8 cellular contexts compared by ENCODE assay signal in genomic region chr14:75278422-75279152, GRCh38. TPM values are rescaled to one million over a fixed set of nuclear protein-coding genes. Genes with fewer than 3 reads are reported as not detected.
DNase-seq lines count a peak whose midpoint lies in the region; ATAC-seq and TF ChIP-seq lines count a peak whose summit lies in the region.

Gene FOS (plus strand): TSS chr14:75278828. CDS start chr14:75278983, 155 bp downstream.

- peak; percentile 88 to 91 for ATAC-seq in CD4-positive, CD25-positive, alpha-beta regulatory T cell (ENCODE audit: low read depth in 2 of 2)
- peak; percentile 79 for ATAC-seq in GM19452 (IDR thresholded peaks at IDR 0.05; ENCODE audit: unreplicated experiment)
- ATAC-seq in HG03571 (IDR thresholded peaks at IDR 0.05; ENCODE audit: unreplicated experiment), result peak; percentile 76
- peak; percentile 62 to 84 (median 76) for ATAC-seq in right lobe of liver

- under 1% methylated on average over 32 of the region's 69 CpGs for WGBS in right lobe of liver (ENCODE audit: insufficient coverage, low coverage, low lambda C conversion rate, missing lambda C conversion rate)

- H3K4me3 ChIP-seq in CD4-positive, CD25-positive, alpha-beta regulatory T cell (ENCODE audit: low read depth, low read length), result peak within 1 kb of the TSS; percentile 87
- H3K4me3 ChIP-seq in dorsolateral prefrontal cortex (peak within 1 kb of the TSS; percentile 63 to 97 (median 85)), right lobe of liver (peak within 1 kb of the TSS; percentile 58 to 86 (median 64))

- H3K27ac Mint-ChIP-seq in CD4-positive, CD25-positive, alpha-beta regulatory T cell, result peak within 1 kb of the TSS; percentile 89 to 99 (median 98)

- peak within 1 kb of the TSS; percentile 87 for H3K27ac ChIP-seq in CD4-positive, CD25-positive, alpha-beta regulatory T cell (ENCODE audit: insufficient read depth, low read length, poor library complexity, severe bottlenecking)
- H3K27ac ChIP-seq in dorsolateral prefrontal cortex (peak within 1 kb of the TSS; percentile 77 to 100 (median 99)), right lobe of liver (peak within 1 kb of the TSS; percentile 92 to 98 (median 92))

- no peaks in the 10 kb centered on the region for H3K9me3 ChIP-seq in CD4-positive, CD25-positive, alpha-beta regulatory T cell (ENCODE audit: control insufficient read depth in 2 of 2, low read length in 2 of 2)
- no peaks in the 10 kb centered on the region for H3K9me3 ChIP-seq in right lobe of liver

- intact Hi-C loops in dorsolateral prefrontal cortex (cut with DNase I), result loop anchor here (1.0 to 5.0 kb wide), 5 partner anchors 16 to 136 kb away; partner anchors contain the start of gene TMED10 (in 2 of the 2)
- intact Hi-C loops in right lobe of liver (cut with DNase I), result no loop called here

- TF ChIP-seq CTCF in dorsolateral prefrontal cortex (IDR thresholded peaks at IDR 0.05 in 54 of 56, conservative IDR thresholded peaks at IDR 0.05 in 2 of 56; ENCODE audit: low read depth in 1 of 56, partially characterized antibody in 56 of 56), result peak in 4 of 56 donors; percentile 5 to 23 (median 16)
- TF ChIP-seq CTCF in right lobe of liver (IDR thresholded peaks at IDR 0.05), result no peak

- TF ChIP-seq POLR2A in right lobe of liver (IDR thresholded peaks at IDR 0.05), result peak; percentile 100

- peaks cover 7 to 39% (median 26%) of the 10 kb centered on the region in 4 donors for H3K4me1 Mint-ChIP-seq in CD4-positive, CD25-positive, alpha-beta regulatory T cell

- peaks cover 10% of the 10 kb centered on the region for H3K36me3 Mint-ChIP-seq in CD4-positive, CD25-positive, alpha-beta regulatory T cell

- DNase-seq in CD4-positive, CD25-positive, alpha-beta regulatory T cell, result peak; percentile 90 to 98 (median 91)
- DNase-seq in NCI-H82 (lab: John Stamatoyannopoulos, UW) (peak; percentile 92), dorsolateral prefrontal cortex (peak; percentile 82 to 96 (median 94)), right lobe of liver (peak; percentile 91 to 94 (median 93))
- peak; percentile 84 to 89 for DNase-seq in activated CD4-positive, alpha-beta T cell treated with anti-CD3 and anti-CD28 coated beads, Interleukin-2, amount 50 U/mL, for 48 hours
- peak; percentile 90 for DNase-seq in stimulated activated CD4-positive, alpha-beta T cell treated with anti-CD3 and anti-CD28 coated beads, Interleukin-4, amount 100 ng/mL, for 24 hours

- H3K27me3 Mint-ChIP-seq in CD4-positive, CD25-positive, alpha-beta regulatory T cell, result peaks cover 77% of the 10 kb centered on the region

- H3K36me3 ChIP-seq in CD4-positive, CD25-positive, alpha-beta regulatory T cell (ENCODE audit: control insufficient read depth, insufficient read depth, low read length), result peaks cover 18% of the 10 kb centered on the region
- H3K36me3 ChIP-seq in right lobe of liver, result peaks cover 0 to 14% (median 7%) of the 10 kb centered on the region in 4 donors

- H3K9me3 Mint-ChIP-seq in CD4-positive, CD25-positive, alpha-beta regulatory T cell, result peaks cover 0 to 3% (median 0%) of the 10 kb centered on the region in 7 donors

- H3K4me3 Mint-ChIP-seq in CD4-positive, CD25-positive, alpha-beta regulatory T cell, result peak within 1 kb of the TSS; percentile 90 to 96 (median 91)

- H3K4me1 ChIP-seq in CD4-positive, CD25-positive, alpha-beta regulatory T cell (ENCODE audit: control insufficient read depth, insufficient read depth, low read length, poor library complexity, severe bottlenecking), result peaks cover 33% of the 10 kb centered on the region
- H3K4me1 ChIP-seq in right lobe of liver, result peaks cover 0 to 24% (median 7%) of the 10 kb centered on the region in 4 donors

- peaks cover 21% of the 10 kb centered on the region for H3K27me3 ChIP-seq in CD4-positive, CD25-positive, alpha-beta regulatory T cell (ENCODE audit: control insufficient read depth, insufficient read depth, low read length)
- no peaks in the 10 kb centered on the region for H3K27me3 ChIP-seq in dorsolateral prefrontal cortex
- H3K27me3 ChIP-seq in right lobe of liver, result no peaks in the 10 kb centered on the region

RNA-seq across cellular contexts. Expression of gene FOS, which starts in this region (rescaled TPM):
- 1,673 TPM for total RNA-seq in CD4-positive, CD25-positive, alpha-beta regulatory T cell
- polyA plus RNA-seq in CD4-positive, CD25-positive, alpha-beta regulatory T cell, result 100 to 1,000 TPM in 2 of 4 donors, 10 to 100 TPM in 2; 56.8 to 145 (median 104) TPM
- total RNA-seq in dorsolateral prefrontal cortex (100 to 1,000 TPM in 38 of 120 experiments, 10 to 100 TPM in 81, 1 to 10 TPM in 1; 7.4 to 738 (median 68.8) TPM), right lobe of liver (100 to 1,000 TPM in 1 of 6 experiments, 10 to 100 TPM in 4, 1 to 10 TPM in 1; 9.9 to 151 (median 49.5) TPM)

Comparison
In these comparisons a context has a peak if more than half of its experiments do, and no peak if none do; other contexts are left out.
1. Peak in every context shown above with its lines: DNase-seq, ATAC-seq, H3K4me3 ChIP-seq and H3K27ac ChIP-seq.
2. intact Hi-C loops: an anchor here in dorsolateral prefrontal cortex (1.0 to 5.0 kb wide); none called in right lobe of liver.